ENCODE assay signal across 1 cellular context in the genomic region with DNA sequence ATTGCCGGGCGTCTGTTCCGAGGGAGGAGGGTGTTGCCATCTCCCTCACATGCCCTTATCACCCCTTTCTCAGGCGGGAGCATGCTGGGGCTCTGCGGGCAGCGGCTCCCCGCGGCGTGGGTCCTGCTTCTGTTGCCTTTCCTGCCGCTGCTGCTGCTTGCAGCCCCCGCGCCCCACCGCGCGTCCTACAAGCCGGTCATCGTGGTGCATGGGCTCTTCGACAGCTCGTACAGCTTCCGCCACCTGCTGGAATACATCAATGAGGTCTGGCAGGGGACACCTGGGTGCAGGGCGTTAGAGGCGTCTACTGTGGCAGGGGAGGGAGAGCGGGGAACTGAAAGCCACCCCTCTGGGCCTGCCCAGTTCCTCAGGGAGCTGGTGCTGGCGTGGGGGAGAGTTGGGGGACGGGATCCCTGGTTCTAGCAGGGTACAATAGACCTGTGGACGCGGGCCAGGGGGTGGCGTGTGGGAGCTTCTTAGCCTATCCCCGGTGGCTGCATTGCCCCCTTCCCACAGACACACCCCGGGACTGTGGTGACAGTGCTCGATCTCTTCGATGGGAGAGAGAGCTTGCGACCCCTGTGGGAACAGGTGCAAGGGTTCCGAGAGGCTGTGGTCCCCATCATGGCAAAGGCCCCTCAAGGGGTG.
A peak's percentile ranks its signal among the peaks of the same experiment; 100 is the strongest.
TF ChIP-seq lines count a peak whose summit lies in the region.

No MANE protein-coding gene starts in this region.

TF ChIP-seq in H1, 55 proteins besides CTCF, POLR2A, EP300 and RAD21:
- no peak for TF ChIP-seq EGR1 (IDR thresholded peaks at IDR 0.05; ENCODE audit: borderline replicate concordance, low read depth, low read length)
- TF ChIP-seq CHD2 (IDR thresholded peaks at IDR 0.05; ENCODE audit: low read length) = no peak
- no peak for TF ChIP-seq KDM1A (IDR thresholded peaks at IDR 0.05; ENCODE audit: borderline replicate concordance, low read length)
- TF ChIP-seq CREB1 (IDR thresholded peaks at IDR 0.05) = no peak
- TF ChIP-seq SIN3A (conservative IDR thresholded peaks at IDR 0.05 in 1 of 2, IDR thresholded peaks at IDR 0.05 in 1 of 2; ENCODE audit: low read depth in 1 of 2, low read length in 2 of 2) = peak in 1 of 2 experiments; percentile 12; a peak in 1 of 4 replicates
- no peak for TF ChIP-seq CEBPB (IDR thresholded peaks at IDR 0.05; ENCODE audit: low read depth, low read length)
- no peak for TF ChIP-seq RNF2 (IDR thresholded peaks at IDR 0.05; ENCODE audit: borderline replicate concordance, low read depth, low read length, missing control alignments, poor library complexity, severe bottlenecking)
- no peak for TF ChIP-seq SP2 (IDR thresholded peaks at IDR 0.05; ENCODE audit: low read length)
- no peak for TF ChIP-seq BCL11A (IDR thresholded peaks at IDR 0.05; ENCODE audit: low read depth in 2 of 2, low read length in 2 of 2)
- TF ChIP-seq PHF8 (conservative IDR thresholded peaks at IDR 0.05; ENCODE audit: low read depth, low read length) = no peak
- no peak for TF ChIP-seq CHD1 (IDR thresholded peaks at IDR 0.05; ENCODE audit: low read depth, low read length)
- TF ChIP-seq ZNF274 (IDR thresholded peaks at IDR 0.05; ENCODE audit: borderline replicate concordance, extremely low read depth, low read length) = no peak
- TF ChIP-seq, protein P1, sequence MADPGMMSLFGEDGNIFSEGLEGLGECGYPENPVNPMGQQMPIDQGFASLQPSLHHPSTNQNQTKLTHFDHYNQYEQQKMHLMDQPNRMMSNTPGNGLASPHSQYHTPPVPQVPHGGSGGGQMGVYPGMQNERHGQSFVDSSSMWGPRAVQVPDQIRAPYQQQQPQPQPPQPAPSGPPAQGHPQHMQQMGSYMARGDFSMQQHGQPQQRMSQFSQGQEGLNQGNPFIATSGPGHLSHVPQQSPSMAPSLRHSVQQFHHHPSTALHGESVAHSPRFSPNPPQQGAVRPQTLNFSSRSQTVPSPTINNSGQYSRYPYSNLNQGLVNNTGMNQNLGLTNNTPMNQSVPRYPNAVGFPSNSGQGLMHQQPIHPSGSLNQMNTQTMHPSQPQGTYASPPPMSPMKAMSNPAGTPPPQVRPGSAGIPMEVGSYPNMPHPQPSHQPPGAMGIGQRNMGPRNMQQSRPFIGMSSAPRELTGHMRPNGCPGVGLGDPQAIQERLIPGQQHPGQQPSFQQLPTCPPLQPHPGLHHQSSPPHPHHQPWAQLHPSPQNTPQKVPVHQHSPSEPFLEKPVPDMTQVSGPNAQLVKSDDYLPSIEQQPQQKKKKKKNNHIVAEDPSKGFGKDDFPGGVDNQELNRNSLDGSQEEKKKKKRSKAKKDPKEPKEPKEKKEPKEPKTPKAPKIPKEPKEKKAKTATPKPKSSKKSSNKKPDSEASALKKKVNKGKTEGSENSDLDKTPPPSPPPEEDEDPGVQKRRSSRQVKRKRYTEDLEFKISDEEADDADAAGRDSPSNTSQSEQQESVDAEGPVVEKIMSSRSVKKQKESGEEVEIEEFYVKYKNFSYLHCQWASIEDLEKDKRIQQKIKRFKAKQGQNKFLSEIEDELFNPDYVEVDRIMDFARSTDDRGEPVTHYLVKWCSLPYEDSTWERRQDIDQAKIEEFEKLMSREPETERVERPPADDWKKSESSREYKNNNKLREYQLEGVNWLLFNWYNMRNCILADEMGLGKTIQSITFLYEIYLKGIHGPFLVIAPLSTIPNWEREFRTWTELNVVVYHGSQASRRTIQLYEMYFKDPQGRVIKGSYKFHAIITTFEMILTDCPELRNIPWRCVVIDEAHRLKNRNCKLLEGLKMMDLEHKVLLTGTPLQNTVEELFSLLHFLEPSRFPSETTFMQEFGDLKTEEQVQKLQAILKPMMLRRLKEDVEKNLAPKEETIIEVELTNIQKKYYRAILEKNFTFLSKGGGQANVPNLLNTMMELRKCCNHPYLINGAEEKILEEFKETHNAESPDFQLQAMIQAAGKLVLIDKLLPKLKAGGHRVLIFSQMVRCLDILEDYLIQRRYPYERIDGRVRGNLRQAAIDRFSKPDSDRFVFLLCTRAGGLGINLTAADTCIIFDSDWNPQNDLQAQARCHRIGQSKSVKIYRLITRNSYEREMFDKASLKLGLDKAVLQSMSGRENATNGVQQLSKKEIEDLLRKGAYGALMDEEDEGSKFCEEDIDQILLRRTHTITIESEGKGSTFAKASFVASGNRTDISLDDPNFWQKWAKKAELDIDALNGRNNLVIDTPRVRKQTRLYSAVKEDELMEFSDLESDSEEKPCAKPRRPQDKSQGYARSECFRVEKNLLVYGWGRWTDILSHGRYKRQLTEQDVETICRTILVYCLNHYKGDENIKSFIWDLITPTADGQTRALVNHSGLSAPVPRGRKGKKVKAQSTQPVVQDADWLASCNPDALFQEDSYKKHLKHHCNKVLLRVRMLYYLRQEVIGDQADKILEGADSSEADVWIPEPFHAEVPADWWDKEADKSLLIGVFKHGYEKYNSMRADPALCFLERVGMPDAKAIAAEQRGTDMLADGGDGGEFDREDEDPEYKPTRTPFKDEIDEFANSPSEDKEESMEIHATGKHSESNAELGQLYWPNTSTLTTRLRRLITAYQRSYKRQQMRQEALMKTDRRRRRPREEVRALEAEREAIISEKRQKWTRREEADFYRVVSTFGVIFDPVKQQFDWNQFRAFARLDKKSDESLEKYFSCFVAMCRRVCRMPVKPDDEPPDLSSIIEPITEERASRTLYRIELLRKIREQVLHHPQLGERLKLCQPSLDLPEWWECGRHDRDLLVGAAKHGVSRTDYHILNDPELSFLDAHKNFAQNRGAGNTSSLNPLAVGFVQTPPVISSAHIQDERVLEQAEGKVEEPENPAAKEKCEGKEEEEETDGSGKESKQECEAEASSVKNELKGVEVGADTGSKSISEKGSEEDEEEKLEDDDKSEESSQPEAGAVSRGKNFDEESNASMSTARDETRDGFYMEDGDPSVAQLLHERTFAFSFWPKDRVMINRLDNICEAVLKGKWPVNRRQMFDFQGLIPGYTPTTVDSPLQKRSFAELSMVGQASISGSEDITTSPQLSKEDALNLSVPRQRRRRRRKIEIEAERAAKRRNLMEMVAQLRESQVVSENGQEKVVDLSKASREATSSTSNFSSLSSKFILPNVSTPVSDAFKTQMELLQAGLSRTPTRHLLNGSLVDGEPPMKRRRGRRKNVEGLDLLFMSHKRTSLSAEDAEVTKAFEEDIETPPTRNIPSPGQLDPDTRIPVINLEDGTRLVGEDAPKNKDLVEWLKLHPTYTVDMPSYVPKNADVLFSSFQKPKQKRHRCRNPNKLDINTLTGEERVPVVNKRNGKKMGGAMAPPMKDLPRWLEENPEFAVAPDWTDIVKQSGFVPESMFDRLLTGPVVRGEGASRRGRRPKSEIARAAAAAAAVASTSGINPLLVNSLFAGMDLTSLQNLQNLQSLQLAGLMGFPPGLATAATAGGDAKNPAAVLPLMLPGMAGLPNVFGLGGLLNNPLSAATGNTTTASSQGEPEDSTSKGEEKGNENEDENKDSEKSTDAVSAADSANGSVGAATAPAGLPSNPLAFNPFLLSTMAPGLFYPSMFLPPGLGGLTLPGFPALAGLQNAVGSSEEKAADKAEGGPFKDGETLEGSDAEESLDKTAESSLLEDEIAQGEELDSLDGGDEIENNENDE (IDR thresholded peaks at IDR 0.05; ENCODE audit: insufficient replicate concordance, low read length) = no peak
- no peak for TF ChIP-seq EZH2 (IDR thresholded peaks at IDR 0.05; ENCODE audit: low read depth, low read length, severe bottlenecking)
- peak in 1 of 2 experiments; percentile 24; a peak in 1 of 4 replicates for TF ChIP-seq HDAC2 (IDR thresholded peaks at IDR 0.05; ENCODE audit: borderline replicate concordance in 1 of 2, low read depth in 2 of 2, low read length in 2 of 2)
- TF ChIP-seq SAP30 (IDR thresholded peaks at IDR 0.05; ENCODE audit: insufficient read depth, insufficient replicate concordance, low read length) = no peak
- TF ChIP-seq TEAD4 (IDR thresholded peaks at IDR 0.05; ENCODE audit: low read depth, low read length) = no peak
